Comparison of ENCODE assay signal across 8 cellular contexts in genomic region chrX:24838624-24839023, GRCh38.
DNase-seq lines count a peak whose midpoint lies in the region; ATAC-seq, FAIRE-seq and TF ChIP-seq lines count a peak whose summit lies in the region.

No MANE protein-coding gene starts in this region.

- DNase-seq in left ventricle myocardium inferior: no peak
- DNase-seq in right cardiac atrium: no peak
- DNase-seq in NB4 (ENCODE audit: low read depth): peak; percentile 39
- peak; percentile 21 for DNase-seq in bronchial epithelial cell (ENCODE audit: low read depth)
- DNase-seq in midbrain (lab: John Stamatoyannopoulos, UW): peak; percentile 58
- DNase-seq in posterior vena cava (ENCODE audit: low spot score): no peak

- intact Hi-C loops in left ventricle myocardium inferior (cut with micrococcal nuclease): loop anchor here (5.0 kb wide), 1 partner anchor 304 kb away; no protein-coding TSS in a partner anchor
- intact Hi-C loops in right cardiac atrium (cut with DNase I): loop anchor here in 3 of 4 donors (5.0 to 10.0 kb wide), 3 partner anchors 66 to 306 kb away; no protein-coding TSS in a partner anchor
- intact Hi-C loops in posterior vena cava (cut with DNase I): no loop called here

- H3K4me3 ChIP-seq in left ventricle myocardium inferior (no peak overlapping the region), right cardiac atrium (ENCODE audit: low read length) (no peak overlapping the region), NB4 (ENCODE audit: low read depth, low read length) (no peak overlapping the region), bronchial epithelial cell (ENCODE audit: low read depth, low read length) (no peak overlapping the region)

- WGBS in right cardiac atrium: 50% methylated on average over 3 of the region's 3 CpGs

- H3K27me3 ChIP-seq in left ventricle myocardium inferior (ENCODE audit: low read depth) (no peaks in the 10 kb centered on the region), right cardiac atrium (ENCODE audit: control insufficient read depth, insufficient read depth) (no peaks in the 10 kb centered on the region), bronchial epithelial cell (ENCODE audit: control insufficient read depth, insufficient read depth, low read length) (no peaks in the 10 kb centered on the region)

- H3K4me1 ChIP-seq in left ventricle myocardium inferior (no peaks in the 10 kb centered on the region), right cardiac atrium (ENCODE audit: control insufficient read depth, insufficient read depth, low read length) (no peaks in the 10 kb centered on the region)

- H3K36me3 ChIP-seq in left ventricle myocardium inferior: no peaks in the 10 kb centered on the region
- no peaks in the 10 kb centered on the region for H3K36me3 ChIP-seq in bronchial epithelial cell (ENCODE audit: control insufficient read depth, insufficient read depth, low read length)

- TF ChIP-seq CTCF in left ventricle myocardium inferior (IDR thresholded peaks at IDR 0.05; ENCODE audit: borderline replicate concordance): peak; percentile 56
- peak; percentile 9 for TF ChIP-seq CTCF in NB4 (IDR thresholded peaks at IDR 0.05; ENCODE audit: low read depth, low read length)
- no peak for TF ChIP-seq CTCF in bronchial epithelial cell (IDR thresholded peaks at IDR 0.05; ENCODE audit: insufficient read depth, low read length, severe bottlenecking)

- H3K27ac ChIP-seq in left ventricle myocardium inferior (replicated peaks): no peak overlapping the region
- H3K27ac ChIP-seq in right cardiac atrium (ENCODE audit: low read length): no peak overlapping the region

- TF ChIP-seq POLR2A in NB4 (IDR thresholded peaks at IDR 0.05; ENCODE audit: extremely low read depth, insufficient read length): no peak

- no peak for FAIRE-seq in bronchial epithelial cell (lab: Jason Lieb, UNC)

- no peak for ATAC-seq in right cardiac atrium
- ATAC-seq in GM21528 (IDR thresholded peaks at IDR 0.05; ENCODE audit: low FRiP score, unreplicated experiment): no peak
- ATAC-seq in HG03439 (IDR thresholded peaks at IDR 0.05; ENCODE audit: unreplicated experiment): no peak

- H3K9me3 ChIP-seq in left ventricle myocardium inferior (replicated peaks) (no peaks in the 10 kb centered on the region), right cardiac atrium (ENCODE audit: control insufficient read depth, low read length) (no peaks in the 10 kb centered on the region)

Comparison
In these comparisons a context has a peak if more than half of its experiments do, and no peak if none do; other contexts are left out.
1. DNase-seq: peak in NB4 (single experiment), bronchial epithelial cell (single experiment) and midbrain (single experiment); none in left ventricle myocardium inferior (single experiment), right cardiac atrium (0 of 3) and posterior vena cava (single experiment).
2. intact Hi-C loops: an anchor here in left ventricle myocardium inferior (5.0 kb wide) and right cardiac atrium (5.0 to 10.0 kb wide); none called in posterior vena cava.